Comparison of ENCODE assay signal across 16 cellular contexts in the genomic region with DNA sequence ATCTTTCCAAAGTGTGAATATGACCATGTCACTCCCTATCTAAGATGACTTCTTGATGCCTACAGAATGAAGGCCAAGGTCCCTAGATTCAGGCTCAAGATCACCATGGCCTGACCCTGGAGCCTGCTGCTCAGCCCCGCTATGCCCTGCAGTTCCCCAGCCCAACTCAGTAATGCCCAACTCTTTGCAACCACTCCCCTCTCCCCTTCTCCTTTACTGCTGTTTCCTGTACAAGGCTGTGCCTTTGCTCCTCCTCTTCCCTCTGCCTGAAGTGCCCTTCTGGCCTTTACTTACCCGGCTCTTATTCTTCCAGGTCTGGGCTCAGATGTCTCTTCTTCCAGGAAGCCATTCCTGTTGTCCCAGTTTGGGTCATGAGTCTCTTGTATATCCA. TPM values are rescaled to one million over a fixed set of nuclear protein-coding genes. Genes with fewer than 3 reads are reported as not detected.
A peak's percentile ranks its signal among the peaks of the same experiment; 100 is the strongest.
DNase-seq lines count a peak whose midpoint lies in the region; ATAC-seq and TF ChIP-seq lines count a peak whose summit lies in the region.
"Had no signal": no experiment of that assay in that cellular context is flagged by ENCODE, and none has a peak within 500 bp of the region (broad histone marks: within the 10 kb centered on the region; RNA-seq: fewer than 3 reads in every experiment).

No MANE protein-coding gene starts in this region.

- ATAC-seq in heart right ventricle, result peak in 1 of 8 donors; percentile 9
- ATAC-seq in left cardiac atrium, result no peak
- no peak for ATAC-seq in HG03139 (IDR thresholded peaks at IDR 0.05; ENCODE audit: unreplicated experiment)
- ATAC-seq: HepG2 had no signal

- H3K9me3 Mint-ChIP-seq in activated T-cell treated with anti-CD3 and anti-CD28 coated beads, Interleukin-2, amount 50 U/mL, for 24 hours, result peaks cover 4% of the 10 kb centered on the region

- H3K9me3 ChIP-seq in heart right ventricle (no peaks in the 10 kb centered on the region), HEK293 (ENCODE audit: control insufficient read depth, insufficient read depth, low read depth, low read length) (no peaks in the 10 kb centered on the region), prostate gland (no peaks in the 10 kb centered on the region), suprapubic skin (no peaks in the 10 kb centered on the region)

- H3K4me3 ChIP-seq in heart right ventricle, result no peak overlapping the region
- no peak overlapping the region for H3K4me3 ChIP-seq in HEK293 (ENCODE audit: low read depth, low read length)
- H3K4me3 ChIP-seq in prostate gland, result no peak overlapping the region
- no peak overlapping the region for H3K4me3 ChIP-seq in suprapubic skin
- H3K4me3 ChIP-seq: BLaER1 had no signal

- no peak overlapping the region for H3K27ac Mint-ChIP-seq in activated T-cell treated with anti-CD3 and anti-CD28 coated beads, Interleukin-2, amount 50 U/mL, for 24 hours
- H3K27ac Mint-ChIP-seq: CD4-positive, CD25-positive, alpha-beta regulatory T cell; H9 had no signal

- no peak for TF ChIP-seq EP300 in suprapubic skin (IDR thresholded peaks at IDR 0.05)

- CTCF ChIA-PET in HEK293 (lab: Yijun Ruan, JAX), result interaction anchor here (0.6 kb wide), 1 partner anchor 1049 kb away, joined by 4 read pairs; no protein-coding TSS in a partner anchor

- no peaks in the 10 kb centered on the region for H3K4me1 Mint-ChIP-seq in activated T-cell treated with anti-CD3 and anti-CD28 coated beads, Interleukin-2, amount 50 U/mL, for 24 hours (ENCODE audit: low read depth)
- H3K4me1 Mint-ChIP-seq: CD4-positive, CD25-positive, alpha-beta regulatory T cell had no signal

- H3K27me3 ChIP-seq in heart right ventricle (no peaks in the 10 kb centered on the region), prostate gland (replicated peaks; ENCODE audit: insufficient read depth) (no peaks in the 10 kb centered on the region), suprapubic skin (no peaks in the 10 kb centered on the region)
- H3K27me3 ChIP-seq: BLaER1 had no signal

- no peak for TF ChIP-seq CTCF in heart right ventricle (IDR thresholded peaks at IDR 0.05)
- TF ChIP-seq CTCF in HEK293 (tag by site-specific recombination; IDR thresholded peaks at IDR 0.05), result no peak
- TF ChIP-seq CTCF in prostate gland (IDR thresholded peaks at IDR 0.05), result no peak
- TF ChIP-seq CTCF in suprapubic skin (IDR thresholded peaks at IDR 0.05), result no peak

- POLR2A ChIA-PET in HEK293 (lab: Yijun Ruan, JAX), result no interaction called here

- TF ChIP-seq POLR2A in prostate gland (IDR thresholded peaks at IDR 0.05) (no peak), suprapubic skin (IDR thresholded peaks at IDR 0.05) (no peak)

- H3K27me3 Mint-ChIP-seq in activated T-cell treated with anti-CD3 and anti-CD28 coated beads, Interleukin-2, amount 50 U/mL, for 24 hours, result no peaks in the 10 kb centered on the region
- H3K27me3 Mint-ChIP-seq: CD4-positive, CD25-positive, alpha-beta regulatory T cell had no signal

- intact Hi-C loops in heart right ventricle (cut with DNase I) (loop anchor here in 4 of 10 donors (5.0 to 10.0 kb wide), 4 partner anchors 42 to 153 kb away; a partner anchor contains a TSS), left cardiac atrium (cut with DNase I) (no loop called here), prostate gland (cut with DNase I) (loop anchor here (2.0 kb wide), 1 partner anchor 42 kb away; no protein-coding TSS in a partner anchor)

- H3K36me3 Mint-ChIP-seq in activated T-cell treated with anti-CD3 and anti-CD28 coated beads, Interleukin-2, amount 50 U/mL, for 24 hours (ENCODE audit: low read depth), result peaks cover 6% of the 10 kb centered on the region

- H3K36me3 ChIP-seq in heart right ventricle, result no peaks in the 10 kb centered on the region
- no peaks in the 10 kb centered on the region for H3K36me3 ChIP-seq in HEK293 (ENCODE audit: control insufficient read depth in 2 of 2, insufficient read depth in 1 of 2, low read length in 2 of 2)
- no peaks in the 10 kb centered on the region for H3K36me3 ChIP-seq in prostate gland
- no peaks in the 10 kb centered on the region for H3K36me3 ChIP-seq in suprapubic skin

- H3K4me3 Mint-ChIP-seq in activated T-cell treated with anti-CD3 and anti-CD28 coated beads, Interleukin-2, amount 50 U/mL, for 24 hours, result no peak overlapping the region
- H3K4me3 Mint-ChIP-seq: CD4-positive, CD25-positive, alpha-beta regulatory T cell; H9 had no signal

- DNase-seq in heart right ventricle, result no peak
- DNase-seq in left cardiac atrium, result no peak
- DNase-seq in prostate gland (ENCODE audit: low spot score), result no peak
- no peak for DNase-seq in suprapubic skin (ENCODE audit: low spot score in 2 of 2)
- DNase-seq in activated T-cell treated with anti-CD3 and anti-CD28 coated beads, Interleukin-2, amount 50 U/mL, for 24 hours, result no peak
- DNase-seq: 8988T; AML-193; CD4-positive, CD25-positive, alpha-beta regulatory T cell; DMS53; GF-D8; GOT3; H9 had no signal

- WGBS in heart right ventricle, 2 donors, result 96 to 98% methylated on average over 2 of the region's 2 CpGs
- WGBS in prostate gland, result 94% methylated on average over 2 of the region's 2 CpGs
- WGBS in suprapubic skin, result 94% methylated on average over 2 of the region's 2 CpGs

- peak overlapping the region in 8 of 10 donors; percentile 56 to 88 (median 72) for H3K27ac ChIP-seq in heart right ventricle
- no peak overlapping the region for H3K27ac ChIP-seq in HEK293 (ENCODE audit: extremely low read depth, low read depth, low read length)
- H3K27ac ChIP-seq in prostate gland, result peak overlapping the region; percentile 26 to 45
- peak overlapping the region; percentile 32 for H3K27ac ChIP-seq in suprapubic skin
- H3K27ac ChIP-seq: BLaER1 had no signal

- H3K4me1 ChIP-seq in heart right ventricle (peaks cover 6 to 42% (median 34%) of the 10 kb centered on the region in 9 donors), HEK293 (ENCODE audit: control insufficient read depth, insufficient read depth, low read length) (no peaks in the 10 kb centered on the region), prostate gland (replicated peaks) (no peaks in the 10 kb centered on the region), suprapubic skin (peaks cover 17% of the 10 kb centered on the region)

TF ChIP-seq in HEK293, 187 proteins besides CTCF, POLR2A, EP300 and RAD21:
- TF ChIP-seq KLF16 (tag by site-specific recombination; IDR thresholded peaks at IDR 0.05), result no peak
- no peak for TF ChIP-seq ZNF521 (tag by site-specific recombination; IDR thresholded peaks at IDR 0.05)
- TF ChIP-seq ZBTB1 (tag by site-specific recombination; IDR thresholded peaks at IDR 0.05), result no peak
- TF ChIP-seq ZNF423 (tag by site-specific recombination; IDR thresholded peaks at IDR 0.05), result no peak
- no peak for TF ChIP-seq ZNF48 (tag by site-specific recombination; IDR thresholded peaks at IDR 0.05)
- TF ChIP-seq, protein P1, sequence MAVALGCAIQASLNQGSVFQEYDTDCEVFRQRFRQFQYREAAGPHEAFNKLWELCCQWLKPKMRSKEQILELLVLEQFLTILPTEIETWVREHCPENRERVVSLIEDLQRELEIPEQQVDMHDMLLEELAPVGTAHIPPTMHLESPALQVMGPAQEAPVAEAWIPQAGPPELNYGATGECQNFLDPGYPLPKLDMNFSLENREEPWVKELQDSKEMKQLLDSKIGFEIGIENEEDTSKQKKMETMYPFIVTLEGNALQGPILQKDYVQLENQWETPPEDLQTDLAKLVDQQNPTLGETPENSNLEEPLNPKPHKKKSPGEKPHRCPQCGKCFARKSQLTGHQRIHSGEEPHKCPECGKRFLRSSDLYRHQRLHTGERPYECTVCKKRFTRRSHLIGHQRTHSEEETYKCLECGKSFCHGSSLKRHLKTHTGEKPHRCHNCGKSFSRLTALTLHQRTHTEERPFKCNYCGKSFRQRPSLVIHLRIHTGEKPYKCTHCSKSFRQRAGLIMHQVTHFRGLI (tag by site-specific recombination; IDR thresholded peaks at IDR 0.05), result peak; percentile 67

RNA-seq across cellular contexts. Expression of a gene that starts 43.1 kb away (rescaled TPM):
- 100 to 1,000 TPM; 114 to 153 (median 140) TPM for total RNA-seq in heart right ventricle
- polyA plus RNA-seq in heart right ventricle, result 10 to 100 TPM; 17.9 to 23.0 TPM
- 100 to 1,000 TPM in 1 of 2 donors, 10 to 100 TPM in 1; 95.8 to 106 TPM for total RNA-seq in left cardiac atrium
- 10 to 100 TPM in 1 of 2 donors, 1 to 10 TPM in 1; 8.9 to 12.8 TPM for total RNA-seq in prostate gland
- total RNA-seq in suprapubic skin, result 1 to 10 TPM; 1.1 to 8.4 (median 6.9) TPM
- total RNA-seq: CD4-positive, CD25-positive, alpha-beta regulatory T cell had no signal
- polyA plus RNA-seq: CD4-positive, CD25-positive, alpha-beta regulatory T cell had no signal

RNA-seq across cellular contexts. Expression of a gene that starts 52.6 kb away (rescaled TPM):
- total RNA-seq in heart right ventricle, result not detected
- not detected for polyA plus RNA-seq in heart right ventricle
- total RNA-seq in left cardiac atrium, result not detected
- 1 to 10 TPM in 1 of 2 donors, not detected in 1; 1.4 TPM for total RNA-seq in prostate gland
- total RNA-seq in suprapubic skin, result not detected
- total RNA-seq: CD4-positive, CD25-positive, alpha-beta regulatory T cell; H9; HepG2 had no signal
- polyA plus RNA-seq: CD4-positive, CD25-positive, alpha-beta regulatory T cell; HepG2 had no signal

Comparison
In these comparisons a context has a peak if more than half of its experiments do, and no peak if none do; other contexts are left out.
1. RNA of a gene that starts 43.1 kb away (total RNA-seq): 114 to 153 TPM in heart right ventricle and 95.8 to 106 TPM in left cardiac atrium; 8.9 to 12.8 TPM in prostate gland and 1.1 to 8.4 TPM in suprapubic skin; every median in the first group is over 4 times any median in the second.